1 cellular context compared by ENCODE assay signal in the genomic region with DNA sequence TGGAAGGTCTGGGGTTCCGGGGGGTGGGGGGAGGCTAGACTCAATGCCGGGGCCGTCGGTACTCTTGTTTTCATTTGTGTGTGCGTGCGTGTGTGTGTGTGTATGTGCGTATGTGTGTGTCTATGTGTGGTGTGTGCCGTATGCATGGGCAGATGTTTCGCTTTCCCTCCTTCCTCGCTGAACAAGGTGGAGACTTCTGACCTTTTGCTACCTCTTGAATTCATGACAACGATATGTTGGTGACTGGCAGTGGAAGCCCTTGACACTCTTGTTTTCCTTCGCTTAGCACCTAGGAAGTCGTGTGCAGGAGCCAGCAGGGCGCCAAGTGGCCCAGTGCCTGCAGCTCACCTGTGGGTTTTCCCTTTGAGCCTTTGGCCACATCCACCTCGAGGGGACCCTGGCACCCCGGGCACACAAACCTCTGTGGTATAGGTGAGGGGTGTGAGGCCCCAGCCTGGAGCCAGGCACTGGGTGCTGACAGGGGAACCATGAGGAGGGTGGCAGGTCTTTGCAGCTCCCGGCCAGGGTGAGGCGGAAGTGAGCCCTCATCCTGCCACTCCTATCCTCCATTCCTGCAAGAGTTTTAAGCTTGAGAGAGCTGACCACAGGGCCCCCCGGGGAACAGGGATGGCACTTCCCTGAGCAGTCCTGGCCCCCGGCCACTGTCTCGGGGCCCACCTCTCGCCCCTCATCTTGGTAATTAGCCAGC.
TF ChIP-seq lines count a peak whose summit lies in the region.

No MANE protein-coding gene starts in this region.

TF ChIP-seq in K562, 482 proteins besides CTCF, POLR2A, EP300 and RAD21 (continued from another document):
- TF ChIP-seq, protein P1, sequence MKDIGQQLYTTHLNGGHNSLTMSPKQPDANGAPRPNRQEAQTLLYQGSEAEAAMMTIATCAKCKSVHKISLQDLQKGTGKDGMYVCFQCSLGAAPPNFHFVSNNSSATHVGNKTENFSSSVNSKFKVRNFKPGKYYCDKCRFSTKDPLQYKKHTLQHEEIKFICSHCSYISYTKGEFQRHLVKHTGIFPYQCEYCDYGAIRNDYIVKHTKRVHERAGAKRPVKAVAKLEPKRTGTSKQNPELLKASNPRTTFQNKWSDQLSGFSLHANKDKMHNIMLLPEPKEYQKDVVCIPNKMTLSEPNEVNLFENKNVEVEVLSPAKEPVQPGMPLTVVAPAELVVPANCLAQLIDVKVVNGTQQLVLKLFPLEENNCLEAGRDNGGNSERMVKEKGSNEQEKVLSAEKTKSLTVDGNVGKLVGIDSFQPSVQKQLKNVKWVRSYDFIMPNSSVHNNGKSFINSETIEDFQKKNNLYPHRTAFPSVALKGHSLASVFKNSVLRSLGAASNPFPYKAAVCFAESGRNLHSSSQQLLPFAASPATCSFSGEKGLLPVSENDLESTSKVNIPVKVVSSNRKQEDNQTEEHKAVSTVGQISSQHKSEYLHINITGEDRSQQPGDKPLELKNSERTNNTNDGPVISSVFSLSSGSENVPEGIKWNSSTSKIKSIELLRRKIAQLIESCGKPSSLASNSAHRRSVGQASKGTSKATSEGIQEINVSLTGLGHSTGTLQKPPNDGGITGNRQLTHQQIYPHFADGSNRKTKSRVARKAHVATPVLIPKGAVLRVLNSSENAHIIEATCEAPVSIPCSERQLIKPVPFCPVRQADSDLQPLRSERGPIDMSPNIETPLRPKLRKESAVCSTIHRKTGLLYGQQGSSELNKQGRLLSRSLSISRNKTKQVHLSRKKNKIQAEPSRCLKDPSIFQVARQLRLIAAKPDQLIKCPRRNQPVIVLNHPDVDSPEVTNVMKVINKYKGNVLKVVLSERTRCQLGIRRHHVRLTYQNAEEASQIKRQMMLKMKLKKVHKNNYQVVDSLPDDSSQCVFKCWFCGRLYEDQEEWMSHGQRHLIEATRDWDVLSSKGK (CRISPR knock-in tag; IDR thresholded peaks at IDR 0.05), result no peak
- TF ChIP-seq ETV5 (CRISPR knock-in tag; IDR thresholded peaks at IDR 0.05; ENCODE audit: low read depth), result no peak
- peak; percentile 55; the same call in 1 of the 2 replicates for TF ChIP-seq TCF7 (IDR thresholded peaks at IDR 0.05; ENCODE audit: borderline replicate concordance)
- peak; percentile 6; the same call in 1 of the 2 replicates for TF ChIP-seq PML (IDR thresholded peaks at IDR 0.05; ENCODE audit: low read length)
- no peak for TF ChIP-seq KLF10 (CRISPR knock-in tag; IDR thresholded peaks at IDR 0.05)
- no peak for TF ChIP-seq E2F3 (CRISPR knock-in tag; IDR thresholded peaks at IDR 0.05)
- peak; percentile 37 for TF ChIP-seq SUPT5H (IDR thresholded peaks at IDR 0.05)
- TF ChIP-seq, protein P2, sequence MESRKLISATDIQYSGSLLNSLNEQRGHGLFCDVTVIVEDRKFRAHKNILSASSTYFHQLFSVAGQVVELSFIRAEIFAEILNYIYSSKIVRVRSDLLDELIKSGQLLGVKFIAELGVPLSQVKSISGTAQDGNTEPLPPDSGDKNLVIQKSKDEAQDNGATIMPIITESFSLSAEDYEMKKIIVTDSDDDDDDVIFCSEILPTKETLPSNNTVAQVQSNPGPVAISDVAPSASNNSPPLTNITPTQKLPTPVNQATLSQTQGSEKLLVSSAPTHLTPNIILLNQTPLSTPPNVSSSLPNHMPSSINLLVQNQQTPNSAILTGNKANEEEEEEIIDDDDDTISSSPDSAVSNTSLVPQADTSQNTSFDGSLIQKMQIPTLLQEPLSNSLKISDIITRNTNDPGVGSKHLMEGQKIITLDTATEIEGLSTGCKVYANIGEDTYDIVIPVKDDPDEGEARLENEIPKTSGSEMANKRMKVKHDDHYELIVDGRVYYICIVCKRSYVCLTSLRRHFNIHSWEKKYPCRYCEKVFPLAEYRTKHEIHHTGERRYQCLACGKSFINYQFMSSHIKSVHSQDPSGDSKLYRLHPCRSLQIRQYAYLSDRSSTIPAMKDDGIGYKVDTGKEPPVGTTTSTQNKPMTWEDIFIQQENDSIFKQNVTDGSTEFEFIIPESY (CRISPR knock-in tag; IDR thresholded peaks at IDR 0.05), result peak; percentile 95
- TF ChIP-seq TFAM (CRISPR knock-in tag; conservative IDR thresholded peaks at IDR 0.05), result no peak
- peak; percentile 67 for TF ChIP-seq POLR2G (IDR thresholded peaks at IDR 0.05; ENCODE audit: low read depth, low read length)
- peak; percentile 94 for TF ChIP-seq ESRRA (IDR thresholded peaks at IDR 0.05; ENCODE audit: borderline replicate concordance, low read depth)
- TF ChIP-seq POLR2AphosphoS2 (IDR thresholded peaks at IDR 0.05; ENCODE audit: low read length), result no peak
